ENCODE assay signal across 8 cellular contexts in genomic region chr1:12019858-12020509, GRCh38. TPM values are rescaled to one million over a fixed set of nuclear protein-coding genes. Genes with fewer than 3 reads are reported as not detected.
DNase-seq lines count a peak whose midpoint lies in the region; TF ChIP-seq lines count a peak whose summit lies in the region.

No MANE protein-coding gene starts in this region.

- in situ Hi-C loops in astrocyte of the cerebellum (cut with HindIII; ENCODE audit: low sequenced_read_pairs), result loop anchor here (5.0 kb wide), 1 partner anchor 38 kb away; the partner anchor contains the start of gene MFN2

- H3K9me3 ChIP-seq in CD8-positive, alpha-beta memory T cell (ENCODE audit: low read length), result no peaks in the 10 kb centered on the region
- no peaks in the 10 kb centered on the region for H3K9me3 ChIP-seq in subcutaneous abdominal adipose tissue (ENCODE audit: control insufficient read depth in 5 of 5, low read length in 5 of 5)

- CTCF ChIA-PET in CD8-positive, alpha-beta memory T cell (lab: Charles Lee), result interaction anchor here (0.6 to 1.0 kb wide), 2 partner anchors 27 to 45 kb away, joined by 3 to 5 read pairs; no protein-coding TSS in a partner anchor

- no peak for TF ChIP-seq CTCF in astrocyte of the cerebellum (IDR thresholded peaks at IDR 0.05; ENCODE audit: low read depth, low read length, missing control alignments)

- peak overlapping the region; percentile 10 to 91 (median 51) for H3K27ac Mint-ChIP-seq in CD8-positive, alpha-beta memory T cell

- no peaks in the 10 kb centered on the region for H3K27me3 ChIP-seq in CD8-positive, alpha-beta memory T cell (ENCODE audit: insufficient read depth, low read length, poor library complexity, severe bottlenecking)
- no peaks in the 10 kb centered on the region for H3K27me3 ChIP-seq in subcutaneous abdominal adipose tissue (ENCODE audit: control insufficient read depth in 5 of 5, insufficient read depth in 4 of 5, low read length in 5 of 5)

- POLR2A ChIA-PET in CD8-positive, alpha-beta memory T cell (lab: Charles Lee), result interaction anchor here (1.1 kb wide), 1 partner anchor 112 kb away, joined by 12 read pairs; no protein-coding TSS in a partner anchor

- H3K27me3 Mint-ChIP-seq in CD8-positive, alpha-beta memory T cell, result no peaks in the 10 kb centered on the region

- peak in 2 of 5 donors; percentile 5 to 7 for DNase-seq in CD8-positive, alpha-beta memory T cell
- DNase-seq in Kasumi-1 (lab: John Stamatoyannopoulos, UW), result peak; percentile 25 to 47
- DNase-seq in astrocyte of the cerebellum (ENCODE audit: low read depth), result no peak
- peak; percentile 29 for DNase-seq in iris pigment epithelial cell (ENCODE audit: low read depth)
- DNase-seq in stimulated activated CD4-positive, alpha-beta T cell treated with anti-CD3 and anti-CD28 coated beads, Interleukin-4, amount 100 ng/mL, for 24 hours, result no peak
- DNase-seq in NCI-H187 treated with DMSO at 0.1 percent for 48 hours (lab: John Stamatoyannopoulos, UW), result no peak
- no peak for DNase-seq in GM19238 (ENCODE audit: insufficient read length, low spot score)

- peaks cover 10% of the 10 kb centered on the region for H3K36me3 ChIP-seq in CD8-positive, alpha-beta memory T cell (ENCODE audit: insufficient read depth, low read length)
- peaks cover 0 to 25% (median 15%) of the 10 kb centered on the region in 5 donors for H3K36me3 ChIP-seq in subcutaneous abdominal adipose tissue (ENCODE audit: control insufficient read depth in 5 of 5, insufficient read depth in 5 of 5, low read length in 5 of 5)

- H3K4me3 ChIP-seq in CD8-positive, alpha-beta memory T cell (ENCODE audit: low read length), result peak overlapping the region; percentile 72
- H3K4me3 ChIP-seq in astrocyte of the cerebellum (ENCODE audit: low read depth, low read length), result peak overlapping the region; percentile 76
- H3K4me3 ChIP-seq in subcutaneous abdominal adipose tissue (ENCODE audit: low read depth in 1 of 5, low read length in 5 of 5), result peak overlapping the region; percentile 76 to 89 (median 81)

- peak overlapping the region; percentile 58 for H3K27ac ChIP-seq in CD8-positive, alpha-beta memory T cell (ENCODE audit: low read depth, low read length)
- H3K27ac ChIP-seq in subcutaneous abdominal adipose tissue (ENCODE audit: low read depth, low read length), result peak overlapping the region; percentile 75

- peak overlapping the region; percentile 79 to 96 (median 90) for H3K4me3 Mint-ChIP-seq in CD8-positive, alpha-beta memory T cell

- no peaks in the 10 kb centered on the region for H3K9me3 Mint-ChIP-seq in CD8-positive, alpha-beta memory T cell

- H3K9ac ChIP-seq in subcutaneous abdominal adipose tissue (ENCODE audit: low read length in 5 of 5), result peak overlapping the region; percentile 75 to 96 (median 89)

- peaks cover 8 to 25% (median 12%) of the 10 kb centered on the region in 3 donors for H3K4me1 Mint-ChIP-seq in CD8-positive, alpha-beta memory T cell

- H3K4me1 ChIP-seq in CD8-positive, alpha-beta memory T cell (ENCODE audit: insufficient read depth, low read length), result peaks cover 7% of the 10 kb centered on the region
- H3K4me1 ChIP-seq in subcutaneous abdominal adipose tissue (ENCODE audit: control insufficient read depth in 5 of 5, insufficient read depth in 5 of 5, low read length in 5 of 5), result peaks cover 0 to 14% (median 9%) of the 10 kb centered on the region in 5 donors

- peaks cover 4 to 27% (median 4%) of the 10 kb centered on the region in 3 donors for H3K36me3 Mint-ChIP-seq in CD8-positive, alpha-beta memory T cell

RNA-seq across cellular contexts. Expression of gene MIIP, which starts 0.7 kb away (rescaled TPM):
- 10 to 100 TPM; 37.0 to 37.6 TPM for total RNA-seq in CD8-positive, alpha-beta memory T cell
- polyA plus RNA-seq in CD8-positive, alpha-beta memory T cell, result 31.6 TPM

RNA-seq across cellular contexts. Expression of gene MFN2, which starts 39.7 kb away (rescaled TPM):
- 10 to 100 TPM; 97.1 to 97.2 TPM for total RNA-seq in CD8-positive, alpha-beta memory T cell
- polyA plus RNA-seq in CD8-positive, alpha-beta memory T cell, result 40.9 TPM

RNA-seq across cellular contexts. Expression of gene TNFRSF8, which starts 43.1 kb away (rescaled TPM):
- 1 to 10 TPM; 1.5 to 1.9 TPM for total RNA-seq in CD8-positive, alpha-beta memory T cell
- polyA plus RNA-seq in CD8-positive, alpha-beta memory T cell, result not detected

Comparison
In these comparisons a context has a peak if more than half of its experiments do, and no peak if none do; other contexts are left out.
1. DNase-seq: peak in Kasumi-1 (2 of 2) and iris pigment epithelial cell (single experiment); none in astrocyte of the cerebellum (single experiment), stimulated activated CD4-positive, alpha-beta T cell treated with anti-CD3 and anti-CD28 coated beads, Interleukin-4, amount 100 ng/mL, for 24 hours (single experiment), NCI-H187 treated with DMSO at 0.1 percent for 48 hours (single experiment) and GM19238 (single experiment).
2. Peak in every context shown above with its lines, with median percentiles within 50 percentile points of each other: H3K4me3 ChIP-seq.